In genomic region chr4:101188906-101189305, GRCh38 we compare ENCODE assay signal across 15 cellular contexts.
DNase-seq lines count a peak whose midpoint lies in the region; ATAC-seq and TF ChIP-seq lines count a peak whose summit lies in the region.
"Had no signal": no experiment of that assay in that cellular context is flagged by ENCODE, and none has a peak within 500 bp of the region (broad histone marks: within the 10 kb centered on the region; RNA-seq: fewer than 3 reads in every experiment).

No MANE protein-coding gene starts in this region.

- peaks cover 22% of the 10 kb centered on the region for H3K4me1 Mint-ChIP-seq in MCF 10A (ENCODE audit: insufficient read depth, unreplicated experiment)
- H3K4me1 Mint-ChIP-seq in T-helper 2 cell treated with Interferon-gamma antibody and Interleukin-4, amounts not matched to agents 5 μg/mL and 100 μg/mL, for 36 hours (ENCODE audit: low read depth): peaks cover 15% of the 10 kb centered on the region

- H2AFZ ChIP-seq in mammary epithelial cell (ENCODE audit: low read depth, low read length): no peak overlapping the region

- no peak overlapping the region for H3K4me2 ChIP-seq in mammary epithelial cell (ENCODE audit: insufficient read depth, low read depth, low read length)
- H3K4me2 ChIP-seq: BLaER1 treated with 17β-estradiol and CSF1 and Interleukin-3, amounts not matched to agents 10 nM and 100 nM had no signal

- no peaks in the 10 kb centered on the region for H4K20me1 ChIP-seq in mammary epithelial cell (ENCODE audit: insufficient read depth, low read length)

- no peaks in the 10 kb centered on the region for H3K36me3 Mint-ChIP-seq in MCF 10A (ENCODE audit: insufficient read depth, unreplicated experiment)
- H3K36me3 Mint-ChIP-seq in T-helper 2 cell treated with Interferon-gamma antibody and Interleukin-4, amounts not matched to agents 5 μg/mL and 100 μg/mL, for 36 hours (ENCODE audit: low read depth): peaks cover 2% of the 10 kb centered on the region

- H3K27me3 Mint-ChIP-seq in MCF 10A (ENCODE audit: insufficient read depth, unreplicated experiment): no peaks in the 10 kb centered on the region
- no peaks in the 10 kb centered on the region for H3K27me3 Mint-ChIP-seq in T-helper 2 cell treated with Interferon-gamma antibody and Interleukin-4, amounts not matched to agents 5 μg/mL and 100 μg/mL, for 36 hours (ENCODE audit: low read depth)
- H3K27me3 Mint-ChIP-seq: CD4-positive, CD25-positive, alpha-beta regulatory T cell; IgD-negative memory B cell had no signal

- no peaks in the 10 kb centered on the region for H3K9me3 ChIP-seq in mammary epithelial cell (replicated peaks; ENCODE audit: insufficient read depth, low read length)
- H3K9me3 ChIP-seq: HAP-1 had no signal

- no TSS peak for BruUV-seq in MCF 10A (replicated peaks; lab: Mats Ljungman, UMichigan)
- BruUV-seq in mammary epithelial cell (replicated peaks; lab: Mats Ljungman, UMichigan): no TSS peak

- dilution Hi-C loops in mammary epithelial cell (cut with HindIII; ENCODE audit: low sequenced_read_pairs): no loop called here

- intact Hi-C loops in MCF 10A (cut with micrococcal nuclease) (loop anchor here (1.0 to 10.0 kb wide), 4 partner anchors 156 to 1094 kb away; no protein-coding TSS in a partner anchor), mammary epithelial cell (cut with micrococcal nuclease) (loop anchor here (1.0 to 5.0 kb wide), 2 partner anchors 157 to 543 kb away; no protein-coding TSS in a partner anchor)

- TF ChIP-seq CTCF in MCF 10A (IDR thresholded peaks at IDR 0.05; ENCODE audit: unreplicated experiment) (no peak), mammary epithelial cell (conservative IDR thresholded peaks at IDR 0.05 in 1 of 2, IDR thresholded peaks at IDR 0.05 in 1 of 2; ENCODE audit: extremely low read depth in 1 of 2, insufficient read depth in 1 of 2, low read depth in 1 of 2, low read length in 2 of 2) (no peak), VCaP (conservative IDR thresholded peaks at IDR 0.05) (no peak)

- DNase-seq in MCF 10A (ENCODE audit: unreplicated experiment) (no peak), mammary epithelial cell (no peak), left lobe of liver (ENCODE audit: low spot score) (no peak), ACHN (no peak), 8988T (no peak)
- DNase-seq in T-helper 2 cell treated with Interferon-gamma antibody and Interleukin-4, amounts not matched to agents 5 μg/mL and 100 μg/mL, for 36 hours (ENCODE audit: low spot score): no peak
- DNase-seq: AML-193; CD4-positive, CD25-positive, alpha-beta regulatory T cell; DMS53; GF-D8 had no signal

- POLR2A ChIA-PET in MCF 10A (lab: Yijun Ruan, JAX): interaction anchor here (1.3 to 1.8 kb wide), 2 partner anchors 12 to 159 kb away, joined by 4 to 10 read pairs; partner anchors contain the start of gene PPP3CA

- peak overlapping the region; percentile 40 for H3K27ac Mint-ChIP-seq in MCF 10A (ENCODE audit: low read depth, unreplicated experiment)
- H3K27ac Mint-ChIP-seq in T-helper 2 cell treated with Interferon-gamma antibody and Interleukin-4, amounts not matched to agents 5 μg/mL and 100 μg/mL, for 36 hours: no peak overlapping the region
- H3K27ac Mint-ChIP-seq: CD4-positive, CD25-positive, alpha-beta regulatory T cell; IgD-negative memory B cell had no signal

- peaks cover 69% of the 10 kb centered on the region for H3K79me2 ChIP-seq in mammary epithelial cell (ENCODE audit: insufficient read depth, low read length)

- H3K9ac ChIP-seq in mammary epithelial cell (ENCODE audit: insufficient read depth, low read length): no peak overlapping the region
- H3K9ac ChIP-seq: BLaER1 treated with 17β-estradiol and CSF1 and Interleukin-3, amounts not matched to agents 10 nM and 100 nM had no signal

- 99% methylated on average over 4 of the region's 4 CpGs for WGBS in mammary epithelial cell (ENCODE audit: low coverage, missing lambda C conversion rate)

- no peak overlapping the region for H3K4me3 ChIP-seq in mammary epithelial cell (replicated peaks in 1 of 3; ENCODE audit: insufficient read depth in 1 of 3, low read depth in 2 of 3, low read length in 3 of 3)
- H3K4me3 ChIP-seq: BLaER1 treated with 17β-estradiol and CSF1 and Interleukin-3, amounts not matched to agents 10 nM and 100 nM; HAP-1 had no signal

- no peak overlapping the region for H3K27ac ChIP-seq in mammary epithelial cell (ENCODE audit: insufficient read depth, low read depth, low read length)
- H3K27ac ChIP-seq in VCaP: peak overlapping the region; percentile 93
- H3K27ac ChIP-seq: BLaER1 treated with 17β-estradiol and CSF1 and Interleukin-3, amounts not matched to agents 10 nM and 100 nM had no signal

- ATAC-seq in left lobe of liver: peak; percentile 21
- no peak for ATAC-seq in HG02981 (IDR thresholded peaks at IDR 0.05; ENCODE audit: unreplicated experiment)

- H3K36me3 ChIP-seq in mammary epithelial cell (ENCODE audit: insufficient read depth, low read length): no peaks in the 10 kb centered on the region
- H3K36me3 ChIP-seq: HAP-1 had no signal

- in situ Hi-C loops in mammary epithelial cell (cut with MboI; ENCODE audit: low sequenced_read_pairs in 2 of 2) (no loop called here), ACHN (cut with HindIII; ENCODE audit: low pct_ligation_motif_present, low pct_unique_long_range_greater_than_20kb, low sequenced_read_pairs) (no loop called here)

- no peak overlapping the region for H3K4me3 Mint-ChIP-seq in MCF 10A (ENCODE audit: unreplicated experiment)
- no peak overlapping the region for H3K4me3 Mint-ChIP-seq in T-helper 2 cell treated with Interferon-gamma antibody and Interleukin-4, amounts not matched to agents 5 μg/mL and 100 μg/mL, for 36 hours
- H3K4me3 Mint-ChIP-seq: CD4-positive, CD25-positive, alpha-beta regulatory T cell had no signal

- H3K4me1 ChIP-seq in mammary epithelial cell (ENCODE audit: insufficient read depth, low read length): peaks cover 12% of the 10 kb centered on the region

- CTCF ChIA-PET in MCF 10A (lab: Yijun Ruan, JAX) (interaction anchor here (0.6 to 0.8 kb wide), 4 partner anchors 8 to 542 kb away, joined by 3 read pairs; no protein-coding TSS in a partner anchor), mammary epithelial cell (lab: Charles Lee; ENCODE audit: low non-redundant PET) (no interaction called here)

- no peaks in the 10 kb centered on the region for H3K9me3 Mint-ChIP-seq in MCF 10A (ENCODE audit: unreplicated experiment)
- H3K9me3 Mint-ChIP-seq in T-helper 2 cell treated with Interferon-gamma antibody and Interleukin-4, amounts not matched to agents 5 μg/mL and 100 μg/mL, for 36 hours: no peaks in the 10 kb centered on the region
- H3K9me3 Mint-ChIP-seq: CD4-positive, CD25-positive, alpha-beta regulatory T cell; IgD-negative memory B cell had no signal

- no peaks in the 10 kb centered on the region for H3K27me3 ChIP-seq in mammary epithelial cell (ENCODE audit: insufficient read depth, low read length)
- H3K27me3 ChIP-seq: BLaER1 treated with 17β-estradiol and CSF1 and Interleukin-3, amounts not matched to agents 10 nM and 100 nM had no signal
